In genomic region chr20:18176318-18176785, GRCh38 we compare ENCODE assay signal across 1 cellular context.
TF ChIP-seq lines count a peak whose summit lies in the region.

No MANE protein-coding gene starts in this region.

TF ChIP-seq in K562, 482 proteins besides CTCF, POLR2A, EP300 and RAD21 (continued from another document and continues in another):
- TF ChIP-seq CTCFL (IDR thresholded peaks at IDR 0.05; ENCODE audit: borderline replicate concordance, insufficient read depth, low read depth, low read length, poor library complexity, severe bottlenecking) (no peak), SPI1 (IDR thresholded peaks at IDR 0.05; ENCODE audit: borderline replicate concordance, low read depth, low read length) (no peak), E2F6 (IDR thresholded peaks at IDR 0.05; ENCODE audit: borderline replicate concordance in 1 of 2, extremely low read depth in 1 of 2, insufficient read depth in 1 of 2, insufficient read length in 1 of 2, low read depth in 1 of 2, low read length in 1 of 2, poor library complexity in 1 of 2, severe bottlenecking in 1 of 2) (no peak), ZNF561 (CRISPR knock-in tag; conservative IDR thresholded peaks at IDR 0.05) (no peak), RBFOX2 (IDR thresholded peaks at IDR 0.05; ENCODE audit: low read depth, low read length) (0 out of 2 replicates have a peak, but pooled peaks have one; percentile 23), AFF1 (IDR thresholded peaks at IDR 0.05; ENCODE audit: low read depth in 1 of 2, partially characterized antibody in 2 of 2) (no peak), ZNF592 (IDR thresholded peaks at IDR 0.05) (peak; percentile 35; the same call in 1 of the 2 replicates), ZNF384 (IDR thresholded peaks at IDR 0.05; ENCODE audit: low read depth, low read length) (peak; percentile 60; the same call in 1 of the 2 replicates), CBFA2T2 (conservative IDR thresholded peaks at IDR 0.05) (no peak), CEBPZ (IDR thresholded peaks at IDR 0.05; ENCODE audit: borderline replicate concordance, low read depth, low read length) (no peak), ELF1 (tag; IDR thresholded peaks at IDR 0.05) (no peak), ATF1 (CRISPR knock-in tag; IDR thresholded peaks at IDR 0.05) (no peak), ATF1 (tag; IDR thresholded peaks at IDR 0.05) (peak; percentile 24; the same call in 1 of the 2 replicates), NBN (IDR thresholded peaks at IDR 0.05; ENCODE audit: low read depth) (no peak), IRF9 (tag; IDR thresholded peaks at IDR 0.05) (peak; percentile 39; the same call in 1 of the 2 replicates), NCOR1 (IDR thresholded peaks at IDR 0.05) (no peak), EZH2 (IDR thresholded peaks at IDR 0.05; ENCODE audit: borderline replicate concordance, low read depth, low read length) (no peak), ATF7 (IDR thresholded peaks at IDR 0.05) (peak; percentile 95), TRIM24 (IDR thresholded peaks at IDR 0.05) (peak; percentile 71 to 77; a peak in 2 of 4 replicates), THAP12 (CRISPR knock-in tag; IDR thresholded peaks at IDR 0.05) (no peak), NFRKB (IDR thresholded peaks at IDR 0.05; ENCODE audit: low read depth) (0 out of 2 replicates have a peak, but pooled peaks have one; percentile 52), RB1 (IDR thresholded peaks at IDR 0.05; ENCODE audit: low read depth) (no peak), ATF4 (CRISPR knock-in tag; IDR thresholded peaks at IDR 0.05) (peak; percentile 78), ETV6 (IDR thresholded peaks at IDR 0.05; ENCODE audit: borderline replicate concordance in 1 of 2, low read depth in 2 of 2, low read length in 1 of 2) (no peak), ETV6 (CRISPR knock-in tag; IDR thresholded peaks at IDR 0.05; ENCODE audit: borderline replicate concordance) (no peak), JUND (IDR thresholded peaks at IDR 0.05; ENCODE audit: borderline replicate concordance, low read depth, low read length) (peak; percentile 77), JUND (tag; IDR thresholded peaks at IDR 0.05; ENCODE audit: borderline replicate concordance, low read depth, low read length) (peak; percentile 67; the same call in 1 of the 3 replicates), FOS (IDR thresholded peaks at IDR 0.05; ENCODE audit: extremely low read depth, insufficient read length) (no peak), BCOR (IDR thresholded peaks at IDR 0.05) (no peak), CREM (IDR thresholded peaks at IDR 0.05; ENCODE audit: low read depth) (peak; percentile 58), ZNF146 (CRISPR knock-in tag; IDR thresholded peaks at IDR 0.05; ENCODE audit: unreplicated experiment) (no peak), ATF3 (IDR thresholded peaks at IDR 0.05) (peak; percentile 92), ATF3 (CRISPR knock-in tag; conservative IDR thresholded peaks at IDR 0.05) (no peak), SMAD4 (CRISPR knock-in tag; conservative IDR thresholded peaks at IDR 0.05) (peak; percentile 55; the same call in 1 of the 2 replicates), CXXC5 (CRISPR knock-in tag; IDR thresholded peaks at IDR 0.05) (peak; percentile 61), NR2C1 (IDR thresholded peaks at IDR 0.05) (no peak), NR2C1 (tag; IDR thresholded peaks at IDR 0.05) (peak; percentile 46; the same call in 1 of the 2 replicates)
